9 cellular contexts compared by ENCODE assay signal in genomic region chr9:133103183-133103986, GRCh38. TPM values are rescaled to one million over a fixed set of nuclear protein-coding genes. Genes with fewer than 3 reads are reported as not detected.
DNase-seq lines count a peak whose midpoint lies in the region; ATAC-seq, FAIRE-seq and TF ChIP-seq lines count a peak whose summit lies in the region.
"Had no signal": no experiment of that assay in that cellular context is flagged by ENCODE, and none has a peak within 500 bp of the region (broad histone marks: within the 10 kb centered on the region; RNA-seq: fewer than 3 reads in every experiment).

No MANE protein-coding gene starts in this region.

- peaks cover 48% of the 10 kb centered on the region for H3K36me3 Mint-ChIP-seq in activated naive CD4-positive, alpha-beta T cell treated with anti-CD3 and anti-CD28 coated beads, Interleukin-2, amount 10 ng/mL, durations not matched to agents 7 days and 5 days

- H3K4me3 Mint-ChIP-seq in activated naive CD4-positive, alpha-beta T cell treated with anti-CD3 and anti-CD28 coated beads, Interleukin-2, amount 10 ng/mL, durations not matched to agents 7 days and 5 days, result no peak overlapping the region

- ATAC-seq in pancreas (peak; percentile 57 to 90 (median 85)), GM21447 (IDR thresholded peaks at IDR 0.05; ENCODE audit: unreplicated experiment) (no peak), HG02981 (IDR thresholded peaks at IDR 0.05; ENCODE audit: unreplicated experiment) (no peak)

- DNase-seq in NCI-H2227 (lab: John Stamatoyannopoulos, UW; ENCODE audit: unreplicated experiment) (peak; percentile 17), NCI-H2227 treated with DMSO at 0.1 percent for 48 hours (lab: John Stamatoyannopoulos, UW) (no peak), RKO (ENCODE audit: low spot score) (peak; percentile 43), globus pallidus (ENCODE audit: low spot score) (peak; percentile 83), pancreas (peak in 5 of 6 donors; percentile 58 to 92 (median 79))
- DNase-seq in activated naive CD4-positive, alpha-beta T cell treated with anti-CD3 and anti-CD28 coated beads, Interleukin-2, amount 10 ng/mL, durations not matched to agents 7 days and 5 days, result peak; percentile 67

- H3K4me3 ChIP-seq in pancreas, result no peak overlapping the region

- peak; percentile 93 to 97 (median 96) for TF ChIP-seq CTCF in pancreas (IDR thresholded peaks at IDR 0.05)

- intact Hi-C loops in pancreas (cut with DNase I), result loop anchor here in 1 of 3 donors (2.0 to 5.0 kb wide), 2 partner anchors 41 to 61 kb away; no protein-coding TSS in a partner anchor

- H3K9me3 ChIP-seq in pancreas, result no peaks in the 10 kb centered on the region

- H3K9me3 Mint-ChIP-seq in activated naive CD4-positive, alpha-beta T cell treated with anti-CD3 and anti-CD28 coated beads, Interleukin-2, amount 10 ng/mL, durations not matched to agents 7 days and 5 days, result no peaks in the 10 kb centered on the region

- H3K27me3 Mint-ChIP-seq in activated naive CD4-positive, alpha-beta T cell treated with anti-CD3 and anti-CD28 coated beads, Interleukin-2, amount 10 ng/mL, durations not matched to agents 7 days and 5 days, result no peaks in the 10 kb centered on the region

- peaks cover 4% of the 10 kb centered on the region for H3K4me1 Mint-ChIP-seq in activated naive CD4-positive, alpha-beta T cell treated with anti-CD3 and anti-CD28 coated beads, Interleukin-2, amount 10 ng/mL, durations not matched to agents 7 days and 5 days

- peak overlapping the region; percentile 54 for H3K27ac Mint-ChIP-seq in activated naive CD4-positive, alpha-beta T cell treated with anti-CD3 and anti-CD28 coated beads, Interleukin-2, amount 10 ng/mL, durations not matched to agents 7 days and 5 days

- H3K36me3 ChIP-seq in pancreas, result peaks cover 5 to 81% (median 65%) of the 10 kb centered on the region in 3 donors

- no peaks in the 10 kb centered on the region for H3K27me3 ChIP-seq in pancreas

- no peak overlapping the region for H3K27ac ChIP-seq in pancreas

- no peaks in the 10 kb centered on the region for H3K4me1 ChIP-seq in pancreas

- WGBS in pancreas, 2 donors, result 42 to 49% methylated on average over 14 of the region's 14 CpGs

- no peak for FAIRE-seq in pancreas (lab: Jason Lieb, UNC)
- FAIRE-seq: endometrium had no signal

- CTCF ChIA-PET in activated naive CD4-positive, alpha-beta T cell treated with anti-CD3 and anti-CD28 coated beads, Interleukin-2, amount 10 ng/mL, durations not matched to agents 7 days and 5 days (lab: Charles Lee), result interaction anchor here (1.0 to 23.0 kb wide), 10 partner anchors 9 to 83 kb away, joined by 3 to 357 read pairs (median 4); no protein-coding TSS in a partner anchor

RNA-seq across cellular contexts. Expression of gene RALGDS, which starts 17.7 kb away (rescaled TPM):
- 10 to 100 TPM; 16.1 to 31.9 (median 20.3) TPM for total RNA-seq in pancreas
- polyA plus RNA-seq in pancreas, result 10 to 100 TPM; 56.0 to 69.7 TPM

RNA-seq across cellular contexts. Expression of gene CEL, which starts 41.6 kb away (rescaled TPM):
- over 10,000 TPM; 11,290 to 24,413 (median 19,239) TPM for total RNA-seq in pancreas
- polyA plus RNA-seq in pancreas, result 1,000 to 10,000 TPM; 2,560 to 4,565 TPM

Comparison
In these comparisons a context has a peak if more than half of its experiments do, and no peak if none do; other contexts are left out.
1. ATAC-seq: peak in pancreas (4 of 4); none in GM21447 (single experiment) and HG02981 (single experiment).